In the genomic region with DNA sequence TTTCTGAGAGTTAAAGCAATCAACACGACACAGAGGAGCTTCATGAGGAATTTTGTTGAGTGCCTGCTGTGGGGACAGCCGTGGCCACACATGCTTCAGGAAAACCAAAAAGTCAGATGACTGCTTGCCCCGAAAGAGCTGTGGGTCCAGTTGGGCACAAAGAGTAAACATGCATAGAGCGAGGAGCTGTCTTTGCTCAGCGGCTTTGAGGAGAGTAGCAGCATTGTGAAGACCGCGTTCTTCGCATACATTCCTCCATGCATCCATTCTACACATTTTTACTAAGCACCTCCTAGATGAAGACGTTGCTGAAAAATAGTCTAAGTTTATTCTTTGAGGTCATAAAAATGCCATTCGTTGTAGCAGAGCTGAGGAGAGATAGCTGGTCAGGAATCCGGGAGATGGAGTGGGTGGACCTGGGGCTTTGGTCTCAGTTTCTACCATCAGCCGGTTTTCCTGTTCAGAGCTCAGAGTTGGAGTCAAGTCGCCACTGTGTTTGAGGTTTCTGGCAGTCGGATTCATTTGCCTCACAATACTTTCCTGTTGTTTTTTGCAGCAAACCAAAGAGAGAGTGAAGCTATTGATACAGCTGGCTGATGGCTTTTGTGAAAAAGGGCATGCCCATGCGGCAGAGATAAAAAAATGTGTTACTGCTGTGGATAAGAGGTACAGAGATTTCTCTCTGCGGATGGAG, we compare ENCODE assay signal across 18 cellular contexts.
"Had no signal": no experiment of that assay in that cellular context is flagged by ENCODE, and none has a peak within 500 bp of the region (broad histone marks: within the 10 kb centered on the region; RNA-seq: fewer than 3 reads in every experiment).

No MANE protein-coding gene starts in this region.

- H3K4me3 Mint-ChIP-seq: activated naive CD4-positive, alpha-beta T cell treated with anti-CD3 and anti-CD28 coated beads, Interleukin-2, amount 10 ng/mL, durations not matched to agents 7 days and 5 days; activated T-helper 17 cell treated with anti-CD3 and anti-CD28 coated beads, Interleukin-2, amount 50 U/mL, for 72 hours; stimulated activated naive CD8-positive, alpha-beta T cell treated with anti-CD3 and anti-CD28 coated beads, Interleukin-15, Interleukin-2, amounts not matched to agents 100 ng/mL and 50 ng/mL, for 24 hours; T-cell had no signal

- H3K9me3 Mint-ChIP-seq: activated naive CD4-positive, alpha-beta T cell treated with anti-CD3 and anti-CD28 coated beads, Interleukin-2, amount 10 ng/mL, durations not matched to agents 7 days and 5 days; activated T-helper 17 cell treated with anti-CD3 and anti-CD28 coated beads, Interleukin-2, amount 50 U/mL, for 72 hours; stimulated activated naive CD8-positive, alpha-beta T cell treated with anti-CD3 and anti-CD28 coated beads, Interleukin-15, Interleukin-2, amounts not matched to agents 100 ng/mL and 50 ng/mL, for 24 hours; T-cell had no signal

- H3K27ac ChIP-seq: coronary artery, heart right ventricle, left lung, neutrophil, upper lobe of right lung, VCaP had no signal

- DNase-seq: activated CD4-positive, alpha-beta T cell treated with anti-CD3 and anti-CD28 coated beads for 48 hours; activated naive CD4-positive, alpha-beta T cell treated with anti-CD3 and anti-CD28 coated beads, Interleukin-2, amount 10 ng/mL, durations not matched to agents 7 days and 5 days; effector memory CD4-positive, alpha-beta T cell; heart right ventricle; left lung; mesenchymal stem cell; stimulated activated CD4-positive, alpha-beta T cell treated with anti-CD3 and anti-CD28 coated beads, Interleukin-15, amount 100 ng/mL, for 24 hours; stimulated activated CD4-positive, alpha-beta T cell treated with anti-CD3 and anti-CD28 coated beads, Interleukin-4, amount 100 ng/mL, for 24 hours; T-cell; T1000; upper lobe of right lung had no signal

- FAIRE-seq: frontal cortex, keratinocyte had no signal

- H3K9me3 ChIP-seq: left lung, neutrophil, upper lobe of right lung had no signal

- H3K4me3 ChIP-seq: coronary artery, heart right ventricle, left lung, upper lobe of right lung had no signal

- H3K4me1 ChIP-seq: heart right ventricle, left lung, upper lobe of right lung had no signal

- H3K4me1 Mint-ChIP-seq: activated T-helper 17 cell treated with anti-CD3 and anti-CD28 coated beads, Interleukin-2, amount 50 U/mL, for 72 hours had no signal

- H3K27me3 Mint-ChIP-seq: activated T-helper 17 cell treated with anti-CD3 and anti-CD28 coated beads, Interleukin-2, amount 50 U/mL, for 72 hours; stimulated activated naive CD8-positive, alpha-beta T cell treated with anti-CD3 and anti-CD28 coated beads, Interleukin-15, Interleukin-2, amounts not matched to agents 100 ng/mL and 50 ng/mL, for 24 hours had no signal

- H3K27me3 ChIP-seq: heart right ventricle, left lung, neutrophil, upper lobe of right lung had no signal

- ATAC-seq: activated T-helper 17 cell treated with anti-CD3 and anti-CD28 coated beads, Interleukin-2, amount 50 U/mL, for 72 hours; heart right ventricle; left lung; T-cell; upper lobe of right lung had no signal

- H3K27ac Mint-ChIP-seq: activated naive CD4-positive, alpha-beta T cell treated with anti-CD3 and anti-CD28 coated beads, Interleukin-2, amount 10 ng/mL, durations not matched to agents 7 days and 5 days; activated T-helper 17 cell treated with anti-CD3 and anti-CD28 coated beads, Interleukin-2, amount 50 U/mL, for 72 hours; stimulated activated naive CD8-positive, alpha-beta T cell treated with anti-CD3 and anti-CD28 coated beads, Interleukin-15, Interleukin-2, amounts not matched to agents 100 ng/mL and 50 ng/mL, for 24 hours; T-cell had no signal
